In the genomic region with DNA sequence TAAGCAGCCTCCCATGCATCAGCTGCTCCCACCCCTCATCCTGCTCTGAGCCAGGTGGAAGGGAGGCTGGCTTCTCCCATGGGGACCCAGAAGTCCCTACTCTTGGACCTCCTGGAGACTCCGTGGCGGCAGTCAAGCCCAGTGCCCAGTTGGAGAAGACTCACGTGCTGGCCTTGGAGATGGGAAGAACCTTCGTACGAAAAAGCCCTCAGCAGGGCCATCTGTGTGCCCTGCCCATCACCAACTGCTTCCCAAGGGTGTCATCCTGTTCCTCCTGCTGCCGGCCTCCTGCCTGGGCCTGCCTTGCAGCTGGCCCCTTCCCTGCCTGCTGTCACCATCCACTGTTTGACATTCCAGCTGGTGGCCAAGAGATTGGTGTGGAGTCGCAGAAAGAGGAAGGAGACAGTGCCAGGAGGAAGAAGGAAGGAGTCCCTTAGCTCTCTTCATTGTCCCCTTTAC, we compare ENCODE assay signal across 13 cellular contexts. TPM values are rescaled to one million over a fixed set of nuclear protein-coding genes. Genes with fewer than 3 reads are reported as not detected.
DNase-seq lines count a peak whose midpoint lies in the region; ATAC-seq lines count a peak whose summit lies in the region.
"Had no signal": no experiment of that assay in that cellular context is flagged by ENCODE, and none has a peak within 500 bp of the region (broad histone marks: within the 10 kb centered on the region; RNA-seq: fewer than 3 reads in every experiment).

No MANE protein-coding gene starts in this region.

- H3K36me3 Mint-ChIP-seq in activated T-cell treated with anti-CD3 and anti-CD28 coated beads, Interleukin-2, amount 50 U/mL, for 24 hours (ENCODE audit: low read depth) = peaks cover 80% of the 10 kb centered on the region
- peaks cover 34% of the 10 kb centered on the region for H3K36me3 Mint-ChIP-seq in activated T-cell treated with anti-CD3 and anti-CD28 coated beads, Interleukin-2, amount 50 U/mL, for 4 hours (ENCODE audit: insufficient read depth)

- no peaks in the 10 kb centered on the region for H3K27me3 ChIP-seq in effector memory CD4-positive, alpha-beta T cell (replicated peaks; ENCODE audit: control insufficient read depth, insufficient read depth, low read length, poor library complexity, severe bottlenecking)
- H3K27me3 ChIP-seq in skeletal muscle tissue (ENCODE audit: control insufficient read depth in 3 of 3, insufficient read depth in 3 of 3, low read length in 3 of 3) = no peaks in the 10 kb centered on the region

- H3K4me1 Mint-ChIP-seq in activated T-cell treated with anti-CD3 and anti-CD28 coated beads, Interleukin-2, amount 50 U/mL, for 24 hours (ENCODE audit: low read depth) = peaks cover 76% of the 10 kb centered on the region
- H3K4me1 Mint-ChIP-seq in activated T-cell treated with anti-CD3 and anti-CD28 coated beads, Interleukin-2, amount 50 U/mL, for 4 hours (ENCODE audit: low read depth) = peaks cover 78% of the 10 kb centered on the region

- H3K9me3 Mint-ChIP-seq in activated T-cell treated with anti-CD3 and anti-CD28 coated beads, Interleukin-2, amount 50 U/mL, for 24 hours = no peaks in the 10 kb centered on the region
- H3K9me3 Mint-ChIP-seq in activated T-cell treated with anti-CD3 and anti-CD28 coated beads, Interleukin-2, amount 50 U/mL, for 4 hours = no peaks in the 10 kb centered on the region

- H3K36me3 ChIP-seq in effector memory CD4-positive, alpha-beta T cell (ENCODE audit: control insufficient read depth, insufficient read depth, low read length) = peaks cover 47% of the 10 kb centered on the region
- H3K36me3 ChIP-seq in skeletal muscle tissue (ENCODE audit: control insufficient read depth in 3 of 3, insufficient read depth in 3 of 3, low read length in 3 of 3) = peaks cover 40 to 60% (median 52%) of the 10 kb centered on the region in 3 donors

- no peak for DNase-seq in activated T-cell treated with anti-CD3 and anti-CD28 coated beads, Interleukin-2, amount 50 U/mL, for 24 hours
- no peak for DNase-seq in activated T-cell treated with anti-CD3 and anti-CD28 coated beads, Interleukin-2, amount 50 U/mL, for 4 hours
- DNase-seq in NOMO-1 treated with dmso at 0.1 percent for 144 hours (lab: John Stamatoyannopoulos, UW; ENCODE audit: unreplicated experiment) (peak; percentile 14), foreskin melanocyte (no peak)
- DNase-seq in effector memory CD4-positive, alpha-beta T cell = no peak
- no peak for DNase-seq in NK-92 treated with Interleukin-12 subunit alpha and Interleukin-12 subunit beta, amount 100 ng/mL, for 24 hours (lab: John Stamatoyannopoulos, UW)
- no peak for DNase-seq in stimulated activated CD4-positive, alpha-beta T cell treated with anti-CD3 and anti-CD28 coated beads, Interleukin-15, amount 100 ng/mL, for 24 hours
- DNase-seq: activated CD8-positive, alpha-beta memory T cell treated with anti-CD3 and anti-CD28 coated beads, Interleukin-2, amount 50 U/mL, for 4 hours; retina had no signal

- H3K27ac Mint-ChIP-seq in activated T-cell treated with anti-CD3 and anti-CD28 coated beads, Interleukin-2, amount 50 U/mL, for 24 hours = peak overlapping the region; percentile 93

- ATAC-seq in activated T-cell treated with anti-CD3 and anti-CD28 coated beads, Interleukin-2, amount 50 U/mL, for 4 hours = no peak
- ATAC-seq: SK-N-SH treated with all-trans-retinoic acid at 6 μM for 48 hours had no signal

- H3K4me3 ChIP-seq in effector memory CD4-positive, alpha-beta T cell (ENCODE audit: insufficient read depth, low read depth, low read length, poor library complexity, severe bottlenecking) = no peak overlapping the region
- H3K4me3 ChIP-seq in skeletal muscle tissue (ENCODE audit: low read length in 3 of 3) = no peak overlapping the region

- H3K4me3 Mint-ChIP-seq in activated T-cell treated with anti-CD3 and anti-CD28 coated beads, Interleukin-2, amount 50 U/mL, for 24 hours = no peak overlapping the region
- no peak overlapping the region for H3K4me3 Mint-ChIP-seq in activated T-cell treated with anti-CD3 and anti-CD28 coated beads, Interleukin-2, amount 50 U/mL, for 4 hours

- no peaks in the 10 kb centered on the region for H3K9me3 ChIP-seq in effector memory CD4-positive, alpha-beta T cell (ENCODE audit: control insufficient read depth, low read length)
- H3K9me3 ChIP-seq in skeletal muscle tissue (ENCODE audit: control insufficient read depth in 3 of 3, low read length in 3 of 3) = no peaks in the 10 kb centered on the region

- peaks cover 77% of the 10 kb centered on the region for H3K4me1 ChIP-seq in effector memory CD4-positive, alpha-beta T cell (ENCODE audit: control insufficient read depth, insufficient read depth, low read length, poor library complexity, severe bottlenecking)
- H3K4me1 ChIP-seq in skeletal muscle tissue (ENCODE audit: control insufficient read depth in 3 of 3, insufficient read depth in 3 of 3, low read length in 3 of 3) = peaks cover 31 to 43% (median 36%) of the 10 kb centered on the region in 3 donors

- H3K27me3 Mint-ChIP-seq in activated T-cell treated with anti-CD3 and anti-CD28 coated beads, Interleukin-2, amount 50 U/mL, for 24 hours = no peaks in the 10 kb centered on the region
- H3K27me3 Mint-ChIP-seq in activated T-cell treated with anti-CD3 and anti-CD28 coated beads, Interleukin-2, amount 50 U/mL, for 4 hours (ENCODE audit: low read depth) = no peaks in the 10 kb centered on the region

- H3K27ac ChIP-seq in effector memory CD4-positive, alpha-beta T cell (ENCODE audit: insufficient read depth, low read length, poor library complexity, severe bottlenecking) = peak overlapping the region; percentile 55
- H3K27ac ChIP-seq in skeletal muscle tissue (ENCODE audit: low read depth, low read length) = peak overlapping the region; percentile 31

- H3K9ac ChIP-seq in skeletal muscle tissue (ENCODE audit: low read depth in 1 of 3, low read length in 3 of 3) = peak overlapping the region in 1 of 3 donors; percentile 33

RNA-seq across cellular contexts. Expression of gene ARHGAP1, which starts 28.0 kb away (rescaled TPM):
- 10 to 100 TPM; 52.9 to 63.8 (median 53.4) TPM for total RNA-seq in activated T-cell treated with anti-CD3 and anti-CD28 coated beads, Interleukin-2, amount 50 U/mL, for 4 hours
- total RNA-seq in skeletal muscle tissue = 19.8 TPM

RNA-seq across cellular contexts. Expression of gene ZNF408, which starts 28.4 kb away (rescaled TPM):
- total RNA-seq in activated T-cell treated with anti-CD3 and anti-CD28 coated beads, Interleukin-2, amount 50 U/mL, for 4 hours = 10 to 100 TPM; 14.2 to 16.9 (median 14.8) TPM
- total RNA-seq in skeletal muscle tissue = 5.7 TPM

RNA-seq across cellular contexts. Expression of gene F2, which starts 46.6 kb away (rescaled TPM):
- total RNA-seq in activated T-cell treated with anti-CD3 and anti-CD28 coated beads, Interleukin-2, amount 50 U/mL, for 4 hours = under 1 TPM; 0.40 to 0.81 (median 0.41) TPM
- total RNA-seq in skeletal muscle tissue = 0.52 TPM
- total RNA-seq: fibroblast of villous mesenchyme, lung microvascular endothelial cell had no signal

RNA-seq across cellular contexts. Expression of gene ATG13, which starts 55.1 kb away (rescaled TPM):
- total RNA-seq in activated T-cell treated with anti-CD3 and anti-CD28 coated beads, Interleukin-2, amount 50 U/mL, for 4 hours = 10 to 100 TPM; 47.4 to 54.8 (median 53.1) TPM
- total RNA-seq in skeletal muscle tissue = 30.8 TPM

RNA-seq across cellular contexts. Expression of gene HARBI1, which starts 55.4 kb away (rescaled TPM):
- 1 to 10 TPM; 5.5 to 8.1 (median 5.7) TPM for total RNA-seq in activated T-cell treated with anti-CD3 and anti-CD28 coated beads, Interleukin-2, amount 50 U/mL, for 4 hours
- 4.7 TPM for total RNA-seq in skeletal muscle tissue
